In the genomic region with DNA sequence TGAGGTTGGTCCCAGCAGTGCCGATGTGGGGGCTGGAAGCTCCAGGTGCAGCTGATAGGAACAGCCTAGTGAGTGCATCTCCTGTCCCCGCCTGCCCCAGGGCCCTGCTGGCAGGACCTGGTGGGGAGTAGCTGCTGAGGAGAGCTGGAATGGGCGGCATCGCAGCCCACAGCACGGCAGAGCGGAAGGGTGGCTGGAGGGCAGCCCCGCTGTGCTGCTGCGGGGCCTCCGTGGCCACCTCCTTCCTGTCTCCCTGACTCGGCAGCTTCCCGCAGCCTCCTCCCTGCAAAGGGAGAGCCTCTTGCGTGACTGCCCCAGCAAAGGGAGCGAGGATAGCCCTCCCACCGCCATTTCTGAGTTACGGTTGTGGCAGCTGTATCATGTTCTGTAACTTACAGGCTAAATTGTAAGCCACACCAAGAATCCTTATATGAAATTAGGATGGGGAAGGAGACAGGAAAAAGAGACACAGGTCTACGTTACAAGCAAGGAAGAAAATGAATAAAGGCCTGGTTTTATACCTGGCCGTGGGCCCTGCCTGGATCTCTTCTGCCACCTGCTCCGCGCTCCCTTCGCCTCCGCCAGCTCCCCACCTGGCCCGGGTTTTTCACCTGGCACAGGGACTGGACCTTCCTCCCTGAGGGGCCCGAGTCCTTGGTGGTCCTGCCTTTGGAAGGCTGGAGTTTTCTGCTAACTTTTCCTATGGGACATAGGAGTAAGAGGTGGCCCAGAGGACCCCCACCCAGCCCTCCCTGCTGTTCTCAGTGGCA, we compare ENCODE assay signal across 22 cellular contexts. TPM values are rescaled to one million over a fixed set of nuclear protein-coding genes. Genes with fewer than 3 reads are reported as not detected.
DNase-seq lines count a peak whose midpoint lies in the region; ATAC-seq, FAIRE-seq and TF ChIP-seq lines count a peak whose summit lies in the region.
"Had no signal": no experiment of that assay in that cellular context is flagged by ENCODE, and none has a peak within 500 bp of the region (broad histone marks: within the 10 kb centered on the region; RNA-seq: fewer than 3 reads in every experiment).

No MANE protein-coding gene starts in this region.

- H2AK5ac ChIP-seq in H1 (ENCODE audit: low read depth, low read length) (no peak overlapping the region), mesenchymal stem cell (ENCODE audit: low read length, severe bottlenecking) (no peak overlapping the region)

- H3K4me3 Mint-ChIP-seq in activated CD4-positive, alpha-beta T cell treated with anti-CD3 and anti-CD28 coated beads, Interleukin-2, amount 10 ng/mL, durations not matched to agents 7 days and 5 days: no peak overlapping the region
- H3K4me3 Mint-ChIP-seq in GM23338: no peak overlapping the region
- H3K4me3 Mint-ChIP-seq: CD4-positive, CD25-positive, alpha-beta regulatory T cell had no signal

- H2BK120ac ChIP-seq in H1 (replicated peaks; ENCODE audit: low read depth, low read length) (no peak overlapping the region), mesenchymal stem cell (ENCODE audit: low read depth, low read length) (no peak overlapping the region)

- TF ChIP-seq EP300 in H1 (IDR thresholded peaks at IDR 0.05; ENCODE audit: borderline replicate concordance in 1 of 2, low read depth in 2 of 2, low read length in 2 of 2): no peak

- in situ Hi-C loops in ACHN (cut with HindIII; ENCODE audit: low pct_ligation_motif_present, low pct_unique_long_range_greater_than_20kb, low sequenced_read_pairs): no loop called here

- H3K79me1 ChIP-seq in H1 (ENCODE audit: low read depth, low read length) (peaks cover 16% of the 10 kb centered on the region), mesenchymal stem cell (replicated peaks; ENCODE audit: low read length, poor library complexity, severe bottlenecking) (peaks cover 51% of the 10 kb centered on the region)

- H2BK20ac ChIP-seq in H1 (ENCODE audit: low read length): no peak overlapping the region

- H3K18ac ChIP-seq in H1 (ENCODE audit: extremely low read depth, low read length) (no peak overlapping the region), mesenchymal stem cell (ENCODE audit: low read depth in 1 of 2, low read length in 2 of 2) (no peak overlapping the region)

- peak overlapping the region; percentile 26 for H3K9ac ChIP-seq in Loucy (ENCODE audit: low read depth, low read length, poor library complexity, severe bottlenecking)
- H3K9ac ChIP-seq in H1 (replicated peaks in 1 of 4; ENCODE audit: extremely low read depth in 1 of 4, low read depth in 3 of 4, low read length in 3 of 4): no peak overlapping the region
- no peak overlapping the region for H3K9ac ChIP-seq in mesenchymal stem cell (ENCODE audit: low read length)

- peaks cover 30% of the 10 kb centered on the region for H3K4me1 ChIP-seq in Loucy (ENCODE audit: insufficient read depth, low read length, poor library complexity, severe bottlenecking)
- H3K4me1 ChIP-seq in H1 (replicated peaks in 1 of 4; ENCODE audit: control insufficient read depth in 3 of 4, insufficient read depth in 4 of 4, low read length in 3 of 4): no peaks in the 10 kb centered on the region
- H3K4me1 ChIP-seq in osteoblast (ENCODE audit: insufficient read depth, low read length): no peaks in the 10 kb centered on the region
- H3K4me1 ChIP-seq in GM23338 (ENCODE audit: insufficient read depth): no peaks in the 10 kb centered on the region
- H3K4me1 ChIP-seq in mesenchymal stem cell (ENCODE audit: control insufficient read depth, insufficient read depth, low read depth, low read length): peaks cover 7% of the 10 kb centered on the region
- H3K4me1 ChIP-seq: SJSA1 had no signal

- H2BK12ac ChIP-seq in H1 (ENCODE audit: low read depth, low read length): no peak overlapping the region
- H2BK12ac ChIP-seq in mesenchymal stem cell (ENCODE audit: low read length in 2 of 2): no peak overlapping the region

- peak overlapping the region; percentile 64 for H3K27ac Mint-ChIP-seq in activated CD4-positive, alpha-beta T cell treated with anti-CD3 and anti-CD28 coated beads, Interleukin-2, amount 10 ng/mL, durations not matched to agents 7 days and 5 days
- H3K27ac Mint-ChIP-seq in GM23338: no peak overlapping the region
- H3K27ac Mint-ChIP-seq: CD4-positive, CD25-positive, alpha-beta regulatory T cell had no signal

- H3K4ac ChIP-seq in H1 (replicated peaks; ENCODE audit: insufficient read length, low read depth, low read length): no peak overlapping the region
- no peak overlapping the region for H3K4ac ChIP-seq in mesenchymal stem cell (ENCODE audit: low read depth in 1 of 2, low read length in 2 of 2)

- H3K79me2 ChIP-seq in Loucy (ENCODE audit: insufficient read depth, low read length) (peaks cover 49% of the 10 kb centered on the region), H1 (ENCODE audit: control insufficient read depth in 1 of 2, insufficient read depth in 2 of 2, low read length in 2 of 2) (peaks cover 0 to 11% of the 10 kb centered on the region in 2 experiments; a peak in 1 of 4 replicates), osteoblast (ENCODE audit: insufficient read depth, low read length) (peaks cover 23% of the 10 kb centered on the region), GM23338 (replicated peaks; ENCODE audit: insufficient read depth) (peaks cover 8% of the 10 kb centered on the region; the same call in 1 of the 2 replicates)

- H3K27ac ChIP-seq in H1 (ENCODE audit: low read depth, low read length): no peak overlapping the region
- no peak overlapping the region for H3K27ac ChIP-seq in osteoblast (ENCODE audit: low read depth, low read length)
- no peak overlapping the region for H3K27ac ChIP-seq in GM23338 (ENCODE audit: low read depth)
- H3K27ac ChIP-seq in mesenchymal stem cell (ENCODE audit: low read length, poor library complexity, severe bottlenecking): no peak overlapping the region
- H3K27ac ChIP-seq: SJSA1 had no signal

- H3K23me2 ChIP-seq in H1 (ENCODE audit: low read depth, low read length): no peaks in the 10 kb centered on the region

- H3K56ac ChIP-seq in H1 (replicated peaks; ENCODE audit: insufficient read length, low read depth, low read length): no peak overlapping the region

- H2BK5ac ChIP-seq in H1 (ENCODE audit: low read depth, low read length): no peak overlapping the region
- H2BK5ac ChIP-seq in mesenchymal stem cell (ENCODE audit: low read depth, low read length, poor library complexity, severe bottlenecking): no peak overlapping the region

- peaks cover 3% of the 10 kb centered on the region for H3K4me1 Mint-ChIP-seq in activated CD4-positive, alpha-beta T cell treated with anti-CD3 and anti-CD28 coated beads, Interleukin-2, amount 10 ng/mL, durations not matched to agents 7 days and 5 days
- no peaks in the 10 kb centered on the region; the same call in 2 of the 3 replicates for H3K4me1 Mint-ChIP-seq in GM23338

- DNase-seq in activated CD4-positive, alpha-beta T cell treated with anti-CD3 and anti-CD28 coated beads, Interleukin-2, amount 10 ng/mL, durations not matched to agents 7 days and 5 days: no peak
- no peak for DNase-seq in activated CD4-positive, alpha-beta T cell treated with anti-CD3 and anti-CD28 coated beads, Interleukin-2, amount 50 U/mL, for 4 hours
- no peak for DNase-seq in H1 (ENCODE audit: low read depth in 1 of 2, low spot score in 2 of 2)
- peak; percentile 78 for DNase-seq in osteoblast (ENCODE audit: insufficient read length, low spot score, missing footprints)
- no peak for DNase-seq in GM23338 (ENCODE audit: low spot score)
- DNase-seq in mesenchymal stem cell: no peak
- no peak for DNase-seq in ACHN
- DNase-seq: CD4-positive, CD25-positive, alpha-beta regulatory T cell; EL; MV-4-11; NCI-H1417 treated with DMSO at 0.1 percent for 48 hours; NCI-H187; NCI-H446; NCI-H526; OCI-M1; T-helper 1 cell had no signal

- no peak overlapping the region for H4K5ac ChIP-seq in H1 (ENCODE audit: insufficient read length, low read depth, low read length)

- POLR2A ChIA-PET in activated CD4-positive, alpha-beta T cell treated with anti-CD3 and anti-CD28 coated beads, Interleukin-2, amount 10 ng/mL, durations not matched to agents 7 days and 5 days (lab: Charles Lee): no interaction called here
- POLR2A ChIA-PET in H1 (lab: Charles Lee; ENCODE audit: partially characterized antibody): interaction anchor here (1.3 kb wide), 1 partner anchor 10 kb away, joined by 6 read pairs; the partner anchor contains the start of gene TPCN2

- no peak for FAIRE-seq in H1 (lab: Jason Lieb, UNC)
- FAIRE-seq: H54, HTR-8/SVneo, RCC 7860 had no signal

- no peak overlapping the region for H3K4me2 ChIP-seq in Loucy (ENCODE audit: low read depth, low read length, poor library complexity, severe bottlenecking)
- H3K4me2 ChIP-seq in H1 (ENCODE audit: insufficient read depth in 1 of 2, low read depth in 2 of 2, low read length in 2 of 2): no peak overlapping the region
- no peak overlapping the region for H3K4me2 ChIP-seq in osteoblast (ENCODE audit: insufficient read depth, low read length)
- no peak overlapping the region for H3K4me2 ChIP-seq in GM23338
- H3K4me2 ChIP-seq in mesenchymal stem cell (ENCODE audit: low read length, poor library complexity, severe bottlenecking): no peak overlapping the region

- TF ChIP-seq POLR2A in H1 (IDR thresholded peaks at IDR 0.05; ENCODE audit: control extremely low read depth in 1 of 2, low read depth in 2 of 2, low read length in 2 of 2): no peak

- H2AFZ ChIP-seq in Loucy (ENCODE audit: low read length) (no peak overlapping the region), H1 (ENCODE audit: low read length) (no peak overlapping the region), osteoblast (ENCODE audit: low read length) (no peak overlapping the region), GM23338 (no peak overlapping the region), mesenchymal stem cell (ENCODE audit: low read depth, low read length) (no peak overlapping the region)

- TF ChIP-seq CTCF in Loucy (conservative IDR thresholded peaks at IDR 0.05; ENCODE audit: low read length) (no peak), H1 (IDR thresholded peaks at IDR 0.05; ENCODE audit: control extremely low read depth in 1 of 3, insufficient read depth in 1 of 3, low read depth in 1 of 3, low read length in 3 of 3) (no peak), osteoblast (IDR thresholded peaks at IDR 0.05; ENCODE audit: extremely low read depth, low read depth, low read length) (no peak), GM23338 (conservative IDR thresholded peaks at IDR 0.05; ENCODE audit: low read depth in 2 of 2) (no peak)

- 88% methylated on average over 21 of the region's 23 CpGs; no CpG with 5 or more reads in 1 of the 2 experiments for WGBS in H1 (ENCODE audit: extremely low coverage in 1 of 2, insufficient coverage in 1 of 2, insufficient read length in 1 of 2, insufficient replicate concordance in 2 of 2, low coverage in 1 of 2, low lambda C conversion rate in 2 of 2, missing lambda C conversion rate in 1 of 2), 2 experiments
- 92% methylated on average over 23 of the region's 23 CpGs for WGBS in mesenchymal stem cell

- H3K36me3 Mint-ChIP-seq in activated CD4-positive, alpha-beta T cell treated with anti-CD3 and anti-CD28 coated beads, Interleukin-2, amount 10 ng/mL, durations not matched to agents 7 days and 5 days (ENCODE audit: low read depth): no peaks in the 10 kb centered on the region
- H3K36me3 Mint-ChIP-seq in GM23338 (ENCODE audit: low read depth): no peaks in the 10 kb centered on the region; the same call in none of the 3 replicates
- H3K36me3 Mint-ChIP-seq: CD4-positive, CD25-positive, alpha-beta regulatory T cell had no signal

- H3F3A ChIP-seq in Loucy (ENCODE audit: low read depth) (no peaks in the 10 kb centered on the region), GM23338 (replicated peaks; ENCODE audit: low read depth) (no peaks in the 10 kb centered on the region)

- no peaks in the 10 kb centered on the region for H3K27me3 Mint-ChIP-seq in activated CD4-positive, alpha-beta T cell treated with anti-CD3 and anti-CD28 coated beads, Interleukin-2, amount 10 ng/mL, durations not matched to agents 7 days and 5 days
- peaks cover 7% of the 10 kb centered on the region for H3K27me3 Mint-ChIP-seq in GM23338 (ENCODE audit: insufficient read depth, low read depth, poor library complexity)
- H3K27me3 Mint-ChIP-seq: CD4-positive, CD25-positive, alpha-beta regulatory T cell had no signal

- H3K23ac ChIP-seq in H1 (ENCODE audit: insufficient read length) (no peak overlapping the region), mesenchymal stem cell (ENCODE audit: low read length in 2 of 2) (no peak overlapping the region)

- H3K36me3 ChIP-seq in Loucy (ENCODE audit: insufficient read depth, low read length): peaks cover 5% of the 10 kb centered on the region; the same call in 1 of the 2 replicates
- peaks cover 0 to 14% (median 4%) of the 10 kb centered on the region in 4 experiments; a peak in 6 of 8 replicates for H3K36me3 ChIP-seq in H1 (ENCODE audit: control insufficient read depth in 2 of 4, insufficient read depth in 4 of 4, low read length in 3 of 4)
- H3K36me3 ChIP-seq in osteoblast (ENCODE audit: insufficient read depth, low read length): peaks cover 8% of the 10 kb centered on the region
- no peaks in the 10 kb centered on the region for H3K36me3 ChIP-seq in GM23338 (ENCODE audit: insufficient read depth)
- H3K36me3 ChIP-seq in mesenchymal stem cell (ENCODE audit: control insufficient read depth in 1 of 2, insufficient read depth in 2 of 2, low read depth in 1 of 2, low read length in 2 of 2): peaks cover 56 to 81% of the 10 kb centered on the region in 2 experiments

- CTCF ChIA-PET in activated CD4-positive, alpha-beta T cell treated with anti-CD3 and anti-CD28 coated beads, Interleukin-2, amount 10 ng/mL, durations not matched to agents 7 days and 5 days (lab: Charles Lee): interaction anchor here (0.6 kb wide), 1 partner anchor 12 kb away, joined by 3 read pairs; no protein-coding TSS in a partner anchor
- CTCF ChIA-PET in H1 (lab: Charles Lee; ENCODE audit: partially characterized antibody): interaction anchor here (0.9 to 2.2 kb wide), 6 partner anchors 14 to 110 kb away, joined by 3 to 5 read pairs (median 4); no protein-coding TSS in a partner anchor

- no peak overlapping the region for H3K14ac ChIP-seq in H1 (ENCODE audit: insufficient read length)
- no peak overlapping the region for H3K14ac ChIP-seq in mesenchymal stem cell (ENCODE audit: low read length in 2 of 2)

- H4K20me1 ChIP-seq in Loucy (ENCODE audit: insufficient read depth, low read length, poor library complexity, severe bottlenecking) (peaks cover 8% of the 10 kb centered on the region), H1 (replicated peaks in 1 of 2; ENCODE audit: control insufficient read depth in 1 of 2, insufficient read depth in 2 of 2, low read length in 2 of 2) (peaks cover 2 to 34% of the 10 kb centered on the region in 2 experiments), osteoblast (ENCODE audit: insufficient read depth, low read length) (peaks cover 28% of the 10 kb centered on the region), GM23338 (replicated peaks; ENCODE audit: insufficient read depth) (no peaks in the 10 kb centered on the region; the same call in 1 of the 2 replicates)

- peak overlapping the region; percentile 65 for H4K8ac ChIP-seq in H1 (ENCODE audit: extremely low read depth, insufficient read depth, low read length)
- no peak overlapping the region for H4K8ac ChIP-seq in mesenchymal stem cell (ENCODE audit: low read length)

- TF ChIP-seq RAD21 in H1 (IDR thresholded peaks at IDR 0.05 in 1 of 2, conservative IDR thresholded peaks at IDR 0.05 in 1 of 2; ENCODE audit: low read depth in 2 of 2, low read length in 2 of 2): no peak

- no peak overlapping the region for H3K4me3 ChIP-seq in Loucy (ENCODE audit: low read length, poor library complexity, severe bottlenecking)
- no peak overlapping the region for H3K4me3 ChIP-seq in H1 (ENCODE audit: extremely low read depth in 1 of 4, insufficient read depth in 2 of 4, low read depth in 3 of 4, low read length in 4 of 4)
- H3K4me3 ChIP-seq in osteoblast (ENCODE audit: insufficient read depth, low read length): no peak overlapping the region
- no peak overlapping the region for H3K4me3 ChIP-seq in GM23338
- H3K4me3 ChIP-seq in mesenchymal stem cell (ENCODE audit: insufficient read depth in 1 of 2, low read depth in 1 of 2, low read length in 2 of 2): no peak overlapping the region
- H3K4me3 ChIP-seq: SJSA1 had no signal

- H3K9me3 Mint-ChIP-seq in activated CD4-positive, alpha-beta T cell treated with anti-CD3 and anti-CD28 coated beads, Interleukin-2, amount 10 ng/mL, durations not matched to agents 7 days and 5 days: no peaks in the 10 kb centered on the region
- H3K9me3 Mint-ChIP-seq in GM23338: no peaks in the 10 kb centered on the region
- H3K9me3 Mint-ChIP-seq: CD4-positive, CD25-positive, alpha-beta regulatory T cell had no signal

- H3K27me3 ChIP-seq in Loucy (ENCODE audit: insufficient read depth, low read length, poor library complexity, severe bottlenecking) (no peaks in the 10 kb centered on the region), H1 (replicated peaks in 1 of 4; ENCODE audit: control insufficient read depth in 3 of 4, extremely low read depth in 1 of 4, insufficient read depth in 3 of 4, low read length in 3 of 4) (no peaks in the 10 kb centered on the region), osteoblast (ENCODE audit: insufficient read depth, low read length) (no peaks in the 10 kb centered on the region), GM23338 (ENCODE audit: insufficient read depth) (no peaks in the 10 kb centered on the region), mesenchymal stem cell (ENCODE audit: control insufficient read depth in 1 of 2, insufficient read depth in 1 of 2, low read length in 2 of 2) (no peaks in the 10 kb centered on the region)
- H3K27me3 ChIP-seq: SJSA1 had no signal

- H3K9me3 ChIP-seq in Loucy (ENCODE audit: insufficient read depth, low read depth, low read length): no peaks in the 10 kb centered on the region
- no peaks in the 10 kb centered on the region for H3K9me3 ChIP-seq in H1 (ENCODE audit: insufficient read depth in 2 of 2, low read depth in 1 of 2, low read length in 1 of 2)
- H3K9me3 ChIP-seq in osteoblast (ENCODE audit: low read depth, low read length): no peaks in the 10 kb centered on the region
- no peaks in the 10 kb centered on the region for H3K9me3 ChIP-seq in mesenchymal stem cell (ENCODE audit: control insufficient read depth, low read length)

- H3K9me2 ChIP-seq in Loucy (replicated peaks; ENCODE audit: low read depth, low read length) (no peaks in the 10 kb centered on the region), GM23338 (ENCODE audit: insufficient read depth) (no peaks in the 10 kb centered on the region)

- ATAC-seq in GM23338: no peak

- no peak overlapping the region for H4K91ac ChIP-seq in H1 (replicated peaks; ENCODE audit: insufficient read length, low read length)
- no peak overlapping the region for H4K91ac ChIP-seq in mesenchymal stem cell (ENCODE audit: low read length)

- H2BK15ac ChIP-seq in H1 (ENCODE audit: low read length) (no peak overlapping the region), mesenchymal stem cell (ENCODE audit: low read depth, poor library complexity, severe bottlenecking) (no peak overlapping the region)

RNA-seq across cellular contexts. Expression of gene TPCN2, which starts 10.0 kb away (rescaled TPM):
- total RNA-seq in activated CD4-positive, alpha-beta T cell treated with anti-CD3 and anti-CD28 coated beads, Interleukin-2, amount 10 ng/mL, durations not matched to agents 7 days and 5 days: 10 to 100 TPM; 18.0 to 22.1 TPM
- total RNA-seq in H1 (2021; fragmentation: NEBNext Ultra II Directional; extraction: Animal tissue kit (Norgen Biotek cat#: 25700)): 16.3 and 18.6 TPM in 2 replicates
- 9.7 and 16.8 TPM in 2 replicates for polyA plus RNA-seq in H1 (2011; rRNA removed)
- 10.5 TPM for polyA plus RNA-seq in H1 (2011; cell fraction: cytosol; rRNA removed)
- 68.1 TPM for polyA plus RNA-seq in H1 (2011; cell fraction: nucleus; rRNA removed)
- polyA plus RNA-seq in H1 (2012, experiment 1 of 2): 9.3 to 14.4 TPM (median 12.9 TPM) in 4 replicates
- polyA plus RNA-seq in H1 (2012, experiment 2 of 2): 9.0 TPM
- polyA plus RNA-seq in H1 (2013, experiment 1 of 2): 15.5 TPM
- polyA plus RNA-seq in H1 (2013, experiment 2 of 2): 14.1 TPM
- 12.6 and 14.2 TPM in 2 replicates for polyA minus RNA-seq in H1 (2011; rRNA and poly(A)+ RNA removed)
- polyA minus RNA-seq in H1 (2011; cell fraction: cytosol; rRNA and poly(A)+ RNA removed): 8.7 TPM
- polyA minus RNA-seq in H1 (2011; cell fraction: nucleus; rRNA and poly(A)+ RNA removed): 23.8 TPM
- 14.1 and 17.4 TPM in 2 replicates for total RNA-seq in osteoblast
- total RNA-seq in GM23338 (2014; rRNA removed; shearing (Covaris generic)): 14.7 and 15.1 TPM in 2 replicates
- polyA plus RNA-seq in GM23338 (2016; fragmentation: Nextera tagmentation; extraction: Ambion mirVana): 5.8 and 6.5 TPM in 2 replicates
- 4.9 TPM for polyA plus RNA-seq in mesenchymal stem cell (2013, experiment 1 of 2)
- 4.7 TPM for polyA plus RNA-seq in mesenchymal stem cell (2013, experiment 2 of 2)

RNA-seq across cellular contexts. Expression of gene MRGPRF, which starts 45.6 kb away (rescaled TPM):
- total RNA-seq in activated CD4-positive, alpha-beta T cell treated with anti-CD3 and anti-CD28 coated beads, Interleukin-2, amount 10 ng/mL, durations not matched to agents 7 days and 5 days: not detected
- total RNA-seq in H1 (2021; fragmentation: NEBNext Ultra II Directional; extraction: Animal tissue kit (Norgen Biotek cat#: 25700)): 11.0 and 11.9 TPM in 2 replicates
- polyA plus RNA-seq in H1 (2011; rRNA removed): 7.5 and 12.2 TPM in 2 replicates
- polyA plus RNA-seq in H1 (2011; cell fraction: cytosol; rRNA removed): 7.1 TPM
- 7.9 TPM for polyA plus RNA-seq in H1 (2011; cell fraction: nucleus; rRNA removed)
- polyA plus RNA-seq in H1 (2012, experiment 1 of 2): 6.8 to 11.3 TPM (median 8.2 TPM) in 4 replicates
- polyA plus RNA-seq in H1 (2012, experiment 2 of 2): 13.9 TPM
- polyA plus RNA-seq in H1 (2013, experiment 1 of 2): 11.8 TPM
- 12.8 TPM for polyA plus RNA-seq in H1 (2013, experiment 2 of 2)
- 4.3 and 5.4 TPM in 2 replicates for polyA minus RNA-seq in H1 (2011; rRNA and poly(A)+ RNA removed)
- 6.4 TPM for polyA minus RNA-seq in H1 (2011; cell fraction: cytosol; rRNA and poly(A)+ RNA removed)
- 7.7 TPM for polyA minus RNA-seq in H1 (2011; cell fraction: nucleus; rRNA and poly(A)+ RNA removed)
- 39.4 and 41.5 TPM in 2 replicates for total RNA-seq in osteoblast
- total RNA-seq in GM23338 (2014; rRNA removed; shearing (Covaris generic)): 9.0 and 10.8 TPM in 2 replicates
- polyA plus RNA-seq in GM23338 (2016; fragmentation: Nextera tagmentation; extraction: Ambion mirVana): 2.7 and 3.3 TPM in 2 replicates
- polyA plus RNA-seq in mesenchymal stem cell (2013, experiment 1 of 2): 28.0 TPM
- 29.6 TPM for polyA plus RNA-seq in mesenchymal stem cell (2013, experiment 2 of 2)
- total RNA-seq: CD4-positive, CD25-positive, alpha-beta regulatory T cell; M059J had no signal
- polyA plus RNA-seq: CD4-positive, CD25-positive, alpha-beta regulatory T cell had no signal
